ENCODE assay signal across 10 cellular contexts in genomic region chr17:41464682-41465081, GRCh38. TPM values are rescaled to one million over a fixed set of nuclear protein-coding genes. Genes with fewer than 3 reads are reported as not detected.
DNase-seq lines count a peak whose midpoint lies in the region; ATAC-seq, FAIRE-seq and TF ChIP-seq lines count a peak whose summit lies in the region.
"Had no signal": no experiment of that assay in that cellular context is flagged by ENCODE, and none has a peak within 500 bp of the region (broad histone marks: within the 10 kb centered on the region; RNA-seq: fewer than 3 reads in every experiment).

No MANE protein-coding gene starts in this region.

- CTCF ChIA-PET in activated naive CD4-positive, alpha-beta T cell treated with anti-CD3 and anti-CD28 coated beads for 36 hours (lab: Charles Lee), result no interaction called here

- intact Hi-C loops in activated naive CD4-positive, alpha-beta T cell treated with anti-CD3 and anti-CD28 coated beads for 36 hours (cut with micrococcal nuclease), result no loop called here

- no peaks in the 10 kb centered on the region for H3K27me3 Mint-ChIP-seq in activated naive CD4-positive, alpha-beta T cell treated with anti-CD3 and anti-CD28 coated beads for 36 hours (ENCODE audit: low read depth)

- no peak for TF ChIP-seq CTCF in fibroblast of pulmonary artery (IDR thresholded peaks at IDR 0.05; ENCODE audit: low read length, missing control alignments)

- H3K27ac Mint-ChIP-seq in activated naive CD4-positive, alpha-beta T cell treated with anti-CD3 and anti-CD28 coated beads for 36 hours, result no peak overlapping the region

- H3K36me3 Mint-ChIP-seq in activated naive CD4-positive, alpha-beta T cell treated with anti-CD3 and anti-CD28 coated beads for 36 hours (ENCODE audit: low read depth), result no peaks in the 10 kb centered on the region

- H3K9me3 Mint-ChIP-seq in activated naive CD4-positive, alpha-beta T cell treated with anti-CD3 and anti-CD28 coated beads for 36 hours, result no peaks in the 10 kb centered on the region

- H3K4me3 ChIP-seq in fibroblast of pulmonary artery (replicated peaks; ENCODE audit: low read depth, low read length), result no peak overlapping the region
- H3K4me3 ChIP-seq: colonic mucosa had no signal

- FAIRE-seq in RCC 7860 (lab: Jason Lieb, UNC), result peak; percentile 96

- H3K4me1 Mint-ChIP-seq in activated naive CD4-positive, alpha-beta T cell treated with anti-CD3 and anti-CD28 coated beads for 36 hours (ENCODE audit: low read depth), result no peaks in the 10 kb centered on the region

- H3K4me3 Mint-ChIP-seq in activated naive CD4-positive, alpha-beta T cell treated with anti-CD3 and anti-CD28 coated beads for 36 hours, result no peak overlapping the region

- DNase-seq in DMS79 treated with DMSO at 0.1 percent for 48 hours (lab: John Stamatoyannopoulos, UW), result peak; percentile 97
- DNase-seq in RCC 7860 (ENCODE audit: low spot score), result peak; percentile 87
- DNase-seq in fibroblast of pulmonary artery (ENCODE audit: low read depth), result peak; percentile 74
- DNase-seq in pulmonary artery endothelial cell (ENCODE audit: low read depth, low spot score), result peak; percentile 10
- DNase-seq in NCI-H526 (lab: John Stamatoyannopoulos, UW), result no peak
- no peak for DNase-seq in SK-N-DZ (ENCODE audit: low spot score)
- no peak for DNase-seq in activated naive CD4-positive, alpha-beta T cell treated with anti-CD3 and anti-CD28 coated beads for 36 hours
- DNase-seq: colonic mucosa, NCI-H1048 had no signal

- no peak for ATAC-seq in HG03432 (IDR thresholded peaks at IDR 0.05; ENCODE audit: unreplicated experiment)

RNA-seq across cellular contexts. Expression of gene KRT32, which starts 2.5 kb away (rescaled TPM):
- total RNA-seq in pulmonary artery endothelial cell, result not detected in 2 replicates
- not detected in 2 replicates for polyA plus RNA-seq in SK-N-DZ (2014; cell fraction: cytosol; rRNA removed)
- not detected in 2 replicates for polyA plus RNA-seq in SK-N-DZ (2014; cell fraction: nucleus; rRNA removed)
- not detected for total RNA-seq in activated naive CD4-positive, alpha-beta T cell treated with anti-CD3 and anti-CD28 coated beads for 36 hours
- total RNA-seq: colonic mucosa had no signal

RNA-seq across cellular contexts. Expression of gene KRT35, which starts 16.3 kb away (rescaled TPM):
- total RNA-seq in pulmonary artery endothelial cell, result not detected in 2 replicates
- not detected in 2 replicates for polyA plus RNA-seq in SK-N-DZ (2014; cell fraction: cytosol; rRNA removed)
- not detected in 2 replicates for polyA plus RNA-seq in SK-N-DZ (2014; cell fraction: nucleus; rRNA removed)
- total RNA-seq in activated naive CD4-positive, alpha-beta T cell treated with anti-CD3 and anti-CD28 coated beads for 36 hours, result not detected
- total RNA-seq: colonic mucosa had no signal

RNA-seq across cellular contexts. Expression of gene KRT38, which starts 23.9 kb away (rescaled TPM):
- not detected in 2 replicates for total RNA-seq in pulmonary artery endothelial cell
- polyA plus RNA-seq in SK-N-DZ (2014; cell fraction: cytosol; rRNA removed), result not detected in 2 replicates
- polyA plus RNA-seq in SK-N-DZ (2014; cell fraction: nucleus; rRNA removed), result not detected in 2 replicates
- not detected for total RNA-seq in activated naive CD4-positive, alpha-beta T cell treated with anti-CD3 and anti-CD28 coated beads for 36 hours
- total RNA-seq: colonic mucosa had no signal

RNA-seq across cellular contexts. Expression of gene KRT36, which starts 25.0 kb away (rescaled TPM):
- not detected in 2 replicates for total RNA-seq in pulmonary artery endothelial cell
- not detected in 2 replicates for polyA plus RNA-seq in SK-N-DZ (2014; cell fraction: cytosol; rRNA removed)
- polyA plus RNA-seq in SK-N-DZ (2014; cell fraction: nucleus; rRNA removed), result not detected in 2 replicates
- total RNA-seq in activated naive CD4-positive, alpha-beta T cell treated with anti-CD3 and anti-CD28 coated beads for 36 hours, result not detected
- total RNA-seq: colonic mucosa had no signal

RNA-seq across cellular contexts. Expression of gene KRT37, which starts 40.3 kb away (rescaled TPM):
- total RNA-seq in pulmonary artery endothelial cell, result not detected in 2 replicates
- not detected in 2 replicates for polyA plus RNA-seq in SK-N-DZ (2014; cell fraction: cytosol; rRNA removed)
- polyA plus RNA-seq in SK-N-DZ (2014; cell fraction: nucleus; rRNA removed), result not detected in 2 replicates
- not detected for total RNA-seq in activated naive CD4-positive, alpha-beta T cell treated with anti-CD3 and anti-CD28 coated beads for 36 hours
- total RNA-seq: colonic mucosa had no signal

Comparison
In these comparisons a context has a peak if more than half of its experiments do, and no peak if none do; other contexts are left out.
1. DNase-seq: peak in DMS79 treated with DMSO at 0.1 percent for 48 hours (single experiment), RCC 7860 (single experiment), fibroblast of pulmonary artery (single experiment) and pulmonary artery endothelial cell (single experiment); none in NCI-H526 (0 of 2), SK-N-DZ (single experiment) and activated naive CD4-positive, alpha-beta T cell treated with anti-CD3 and anti-CD28 coated beads for 36 hours (single experiment).